8 cellular contexts compared by ENCODE assay signal in the genomic region with DNA sequence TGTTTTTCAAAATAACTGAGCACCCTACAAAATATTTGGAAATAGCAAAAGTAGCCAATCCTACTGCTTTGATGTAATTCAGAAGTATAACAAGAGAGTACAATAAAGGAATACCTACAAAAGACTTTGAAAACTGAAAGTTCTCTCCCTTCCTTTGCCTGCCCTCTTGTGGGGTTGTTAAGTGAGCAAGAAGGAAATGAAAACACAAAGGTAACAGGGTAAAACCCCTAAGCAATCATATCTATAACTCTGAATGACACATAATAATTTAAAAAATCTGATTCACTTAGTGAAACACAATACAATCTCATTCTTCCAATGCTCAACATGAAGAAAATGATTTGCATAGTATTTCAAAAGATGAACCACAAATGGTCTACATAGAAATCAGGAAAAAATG.
DNase-seq lines count a peak whose midpoint lies in the region; ATAC-seq, FAIRE-seq and TF ChIP-seq lines count a peak whose summit lies in the region.

No MANE protein-coding gene starts in this region.

- no peak overlapping the region for H3K4ac ChIP-seq in mesenchymal stem cell (ENCODE audit: low read depth in 1 of 2, low read length in 2 of 2)

- no peaks in the 10 kb centered on the region for H3K27me3 ChIP-seq in adrenal gland
- H3K27me3 ChIP-seq in mesenchymal stem cell (ENCODE audit: control insufficient read depth in 1 of 2, insufficient read depth in 1 of 2, low read length in 2 of 2), result no peaks in the 10 kb centered on the region
- no peaks in the 10 kb centered on the region for H3K27me3 ChIP-seq in ascending aorta

- no peak for FAIRE-seq in D721Med (lab: Jason Lieb, UNC)
- peak; percentile 93 for FAIRE-seq in GM19239 (lab: Jason Lieb, UNC)

- H2AK5ac ChIP-seq in mesenchymal stem cell (ENCODE audit: low read length, severe bottlenecking), result no peak overlapping the region

- intact Hi-C loops in adrenal gland (cut with DNase I) (no loop called here), ascending aorta (cut with DNase I) (no loop called here)

- no peak overlapping the region for H2AFZ ChIP-seq in mesenchymal stem cell (ENCODE audit: low read depth, low read length)

- peak; percentile 45 for TF ChIP-seq CTCF in D721Med (IDR thresholded peaks at IDR 0.05; ENCODE audit: insufficient read depth, missing control alignments)
- peak in 5 of 6 experiments; percentile 18 to 43 (median 38) for TF ChIP-seq CTCF in adrenal gland (IDR thresholded peaks at IDR 0.05)
- peak in 1 of 3 experiments; percentile 27 for TF ChIP-seq CTCF in ascending aorta (IDR thresholded peaks at IDR 0.05)

- H2BK120ac ChIP-seq in mesenchymal stem cell (ENCODE audit: low read depth, low read length), result no peak overlapping the region

- no peak overlapping the region for H4K8ac ChIP-seq in mesenchymal stem cell (ENCODE audit: low read length)

- H3K9ac ChIP-seq in mesenchymal stem cell (ENCODE audit: low read length), result peak overlapping the region; percentile 50

- no peak overlapping the region for H3K23ac ChIP-seq in mesenchymal stem cell (ENCODE audit: low read length in 2 of 2)

- DNase-seq in D721Med (ENCODE audit: insufficient read length, low spot score) (no peak), GM19239 (ENCODE audit: insufficient read length, low spot score) (no peak), adrenal gland (no peak), mesenchymal stem cell (peak; percentile 44), anterior cingulate cortex (lab: John Stamatoyannopoulos, UW) (no peak), ascending aorta (ENCODE audit: low spot score in 2 of 2) (no peak)

- no peak overlapping the region for H2BK12ac ChIP-seq in mesenchymal stem cell (ENCODE audit: low read length in 2 of 2)

- no peak overlapping the region for H4K91ac ChIP-seq in mesenchymal stem cell (ENCODE audit: low read length)

- H2BK15ac ChIP-seq in mesenchymal stem cell (ENCODE audit: low read depth, poor library complexity, severe bottlenecking), result no peak overlapping the region

- no peak overlapping the region for H2BK5ac ChIP-seq in mesenchymal stem cell (ENCODE audit: low read depth, low read length, poor library complexity, severe bottlenecking)

- H3K36me3 ChIP-seq in adrenal gland (replicated peaks in 1 of 2) (no peaks in the 10 kb centered on the region), mesenchymal stem cell (ENCODE audit: control insufficient read depth in 1 of 2, insufficient read depth in 2 of 2, low read depth in 1 of 2, low read length in 2 of 2) (no peaks in the 10 kb centered on the region), ascending aorta (no peaks in the 10 kb centered on the region)

- H3K27ac ChIP-seq in adrenal gland (no peak overlapping the region), mesenchymal stem cell (ENCODE audit: low read length, poor library complexity, severe bottlenecking) (no peak overlapping the region), ascending aorta (no peak overlapping the region)

- ATAC-seq in HG03460 (IDR thresholded peaks at IDR 0.05; ENCODE audit: unreplicated experiment), result peak; percentile 64
- ATAC-seq in GM19324 (IDR thresholded peaks at IDR 0.05; ENCODE audit: low FRiP score, unreplicated experiment), result no peak

- H3K14ac ChIP-seq in mesenchymal stem cell (ENCODE audit: low read length in 2 of 2), result no peak overlapping the region

- H3K18ac ChIP-seq in mesenchymal stem cell (ENCODE audit: low read depth in 1 of 2, low read length in 2 of 2), result no peak overlapping the region

- H3K4me3 ChIP-seq in adrenal gland (no peak overlapping the region), mesenchymal stem cell (ENCODE audit: insufficient read depth in 1 of 2, low read depth in 1 of 2, low read length in 2 of 2) (no peak overlapping the region), ascending aorta (no peak overlapping the region)

- no peak overlapping the region for H3K4me2 ChIP-seq in mesenchymal stem cell (ENCODE audit: low read length, poor library complexity, severe bottlenecking)

- H3K9me3 ChIP-seq in adrenal gland (replicated peaks in 1 of 3), result no peaks in the 10 kb centered on the region
- no peaks in the 10 kb centered on the region for H3K9me3 ChIP-seq in mesenchymal stem cell (ENCODE audit: control insufficient read depth, low read length)
- H3K9me3 ChIP-seq in ascending aorta, result no peaks in the 10 kb centered on the region

- H3K4me1 ChIP-seq in adrenal gland (replicated peaks in 1 of 2), result peaks cover 5 to 10% of the 10 kb centered on the region in 2 donors
- no peaks in the 10 kb centered on the region for H3K4me1 ChIP-seq in mesenchymal stem cell (ENCODE audit: control insufficient read depth, insufficient read depth, low read depth, low read length)
- H3K4me1 ChIP-seq in ascending aorta, result peaks cover 0 to 16% of the 10 kb centered on the region in 2 donors

- H3K79me1 ChIP-seq in mesenchymal stem cell (replicated peaks; ENCODE audit: low read length, poor library complexity, severe bottlenecking), result peaks cover 8% of the 10 kb centered on the region

- TF ChIP-seq POLR2A in adrenal gland (IDR thresholded peaks at IDR 0.05), result no peak
